Comparison of ENCODE assay signal across 1 cellular context in the genomic region with DNA sequence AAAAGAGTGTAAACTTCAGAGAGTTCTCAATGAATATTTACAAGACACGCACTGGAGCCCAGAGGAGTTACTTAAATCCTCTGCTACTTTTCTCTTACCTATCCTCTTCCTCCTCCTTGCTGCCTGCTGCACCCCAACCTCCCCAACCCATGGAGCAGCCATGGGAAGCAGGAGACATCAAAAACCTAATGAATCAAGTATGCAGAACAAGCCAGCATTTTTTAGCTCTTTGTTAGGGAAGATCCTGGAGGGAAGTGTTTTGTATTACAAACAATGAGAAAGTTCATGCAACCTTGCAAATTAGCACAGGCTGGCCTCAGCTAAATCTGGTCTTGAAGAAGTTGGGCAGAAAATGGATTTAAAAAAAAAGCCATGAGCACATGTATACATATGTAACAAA.
TF ChIP-seq lines count a peak whose summit lies in the region.

No MANE protein-coding gene starts in this region.

TF ChIP-seq in H1, 55 proteins besides CTCF, POLR2A, EP300 and RAD21 (continued from another document):
- TF ChIP-seq CHD1 (IDR thresholded peaks at IDR 0.05; ENCODE audit: low read depth, low read length) (no peak), EZH2 (IDR thresholded peaks at IDR 0.05; ENCODE audit: low read depth, low read length, severe bottlenecking) (no peak), RNF2 (IDR thresholded peaks at IDR 0.05; ENCODE audit: borderline replicate concordance, low read depth, low read length, missing control alignments, poor library complexity, severe bottlenecking) (no peak), CEBPB (IDR thresholded peaks at IDR 0.05; ENCODE audit: low read depth, low read length) (no peak), PHF8 (conservative IDR thresholded peaks at IDR 0.05; ENCODE audit: low read depth, low read length) (no peak), CBX8 (IDR thresholded peaks at IDR 0.05; ENCODE audit: borderline replicate concordance, low read depth, low read length) (no peak), BCL11A (IDR thresholded peaks at IDR 0.05; ENCODE audit: low read depth in 2 of 2, low read length in 2 of 2) (no peak), NANOG (IDR thresholded peaks at IDR 0.05; ENCODE audit: insufficient read depth, low read depth, low read length, poor library complexity, severe bottlenecking) (no peak), BACH1 (IDR thresholded peaks at IDR 0.05; ENCODE audit: low read length) (no peak), SIN3A (conservative IDR thresholded peaks at IDR 0.05 in 1 of 2, IDR thresholded peaks at IDR 0.05 in 1 of 2; ENCODE audit: low read depth in 1 of 2, low read length in 2 of 2) (no peak), TAF1 (IDR thresholded peaks at IDR 0.05; ENCODE audit: low read depth, low read length) (no peak), HDAC6 (IDR thresholded peaks at IDR 0.05; ENCODE audit: low read depth, low read length) (no peak), POU5F1 (IDR thresholded peaks at IDR 0.05; ENCODE audit: low read depth, low read length) (no peak), CHD2 (IDR thresholded peaks at IDR 0.05; ENCODE audit: low read length) (no peak), SP1 (IDR thresholded peaks at IDR 0.05; ENCODE audit: low read depth, low read length) (no peak), MAFK (IDR thresholded peaks at IDR 0.05; ENCODE audit: low read depth, low read length) (no peak), SP4 (IDR thresholded peaks at IDR 0.05; ENCODE audit: low read length) (no peak), TAF7 (optimal IDR thresholded peaks at IDR 0.05; ENCODE audit: borderline replicate concordance, low read depth, low read length) (no peak), BRCA1 (IDR thresholded peaks at IDR 0.05; ENCODE audit: low read depth, low read length) (no peak), TEAD4 (IDR thresholded peaks at IDR 0.05; ENCODE audit: low read depth, low read length) (0 out of 2 replicates have a peak, but pooled peaks have one; percentile 14), NRF1 (IDR thresholded peaks at IDR 0.05; ENCODE audit: low read depth, low read length) (no peak), ZNF274 (IDR thresholded peaks at IDR 0.05; ENCODE audit: borderline replicate concordance, extremely low read depth, low read length) (no peak), HDAC2 (IDR thresholded peaks at IDR 0.05; ENCODE audit: borderline replicate concordance in 1 of 2, low read depth in 2 of 2, low read length in 2 of 2) (0 out of 4 replicates have a peak, but pooled peaks of 1 of the 2 experiments have one; percentile 10), TCF12 (IDR thresholded peaks at IDR 0.05; ENCODE audit: low read depth, low read length) (no peak)
- TF ChIP-seq, protein P1, sequence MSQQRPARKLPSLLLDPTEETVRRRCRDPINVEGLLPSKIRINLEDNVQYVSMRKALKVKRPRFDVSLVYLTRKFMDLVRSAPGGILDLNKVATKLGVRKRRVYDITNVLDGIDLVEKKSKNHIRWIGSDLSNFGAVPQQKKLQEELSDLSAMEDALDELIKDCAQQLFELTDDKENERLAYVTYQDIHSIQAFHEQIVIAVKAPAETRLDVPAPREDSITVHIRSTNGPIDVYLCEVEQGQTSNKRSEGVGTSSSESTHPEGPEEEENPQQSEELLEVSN (IDR thresholded peaks at IDR 0.05) = no peak
- TF ChIP-seq, protein P2, sequence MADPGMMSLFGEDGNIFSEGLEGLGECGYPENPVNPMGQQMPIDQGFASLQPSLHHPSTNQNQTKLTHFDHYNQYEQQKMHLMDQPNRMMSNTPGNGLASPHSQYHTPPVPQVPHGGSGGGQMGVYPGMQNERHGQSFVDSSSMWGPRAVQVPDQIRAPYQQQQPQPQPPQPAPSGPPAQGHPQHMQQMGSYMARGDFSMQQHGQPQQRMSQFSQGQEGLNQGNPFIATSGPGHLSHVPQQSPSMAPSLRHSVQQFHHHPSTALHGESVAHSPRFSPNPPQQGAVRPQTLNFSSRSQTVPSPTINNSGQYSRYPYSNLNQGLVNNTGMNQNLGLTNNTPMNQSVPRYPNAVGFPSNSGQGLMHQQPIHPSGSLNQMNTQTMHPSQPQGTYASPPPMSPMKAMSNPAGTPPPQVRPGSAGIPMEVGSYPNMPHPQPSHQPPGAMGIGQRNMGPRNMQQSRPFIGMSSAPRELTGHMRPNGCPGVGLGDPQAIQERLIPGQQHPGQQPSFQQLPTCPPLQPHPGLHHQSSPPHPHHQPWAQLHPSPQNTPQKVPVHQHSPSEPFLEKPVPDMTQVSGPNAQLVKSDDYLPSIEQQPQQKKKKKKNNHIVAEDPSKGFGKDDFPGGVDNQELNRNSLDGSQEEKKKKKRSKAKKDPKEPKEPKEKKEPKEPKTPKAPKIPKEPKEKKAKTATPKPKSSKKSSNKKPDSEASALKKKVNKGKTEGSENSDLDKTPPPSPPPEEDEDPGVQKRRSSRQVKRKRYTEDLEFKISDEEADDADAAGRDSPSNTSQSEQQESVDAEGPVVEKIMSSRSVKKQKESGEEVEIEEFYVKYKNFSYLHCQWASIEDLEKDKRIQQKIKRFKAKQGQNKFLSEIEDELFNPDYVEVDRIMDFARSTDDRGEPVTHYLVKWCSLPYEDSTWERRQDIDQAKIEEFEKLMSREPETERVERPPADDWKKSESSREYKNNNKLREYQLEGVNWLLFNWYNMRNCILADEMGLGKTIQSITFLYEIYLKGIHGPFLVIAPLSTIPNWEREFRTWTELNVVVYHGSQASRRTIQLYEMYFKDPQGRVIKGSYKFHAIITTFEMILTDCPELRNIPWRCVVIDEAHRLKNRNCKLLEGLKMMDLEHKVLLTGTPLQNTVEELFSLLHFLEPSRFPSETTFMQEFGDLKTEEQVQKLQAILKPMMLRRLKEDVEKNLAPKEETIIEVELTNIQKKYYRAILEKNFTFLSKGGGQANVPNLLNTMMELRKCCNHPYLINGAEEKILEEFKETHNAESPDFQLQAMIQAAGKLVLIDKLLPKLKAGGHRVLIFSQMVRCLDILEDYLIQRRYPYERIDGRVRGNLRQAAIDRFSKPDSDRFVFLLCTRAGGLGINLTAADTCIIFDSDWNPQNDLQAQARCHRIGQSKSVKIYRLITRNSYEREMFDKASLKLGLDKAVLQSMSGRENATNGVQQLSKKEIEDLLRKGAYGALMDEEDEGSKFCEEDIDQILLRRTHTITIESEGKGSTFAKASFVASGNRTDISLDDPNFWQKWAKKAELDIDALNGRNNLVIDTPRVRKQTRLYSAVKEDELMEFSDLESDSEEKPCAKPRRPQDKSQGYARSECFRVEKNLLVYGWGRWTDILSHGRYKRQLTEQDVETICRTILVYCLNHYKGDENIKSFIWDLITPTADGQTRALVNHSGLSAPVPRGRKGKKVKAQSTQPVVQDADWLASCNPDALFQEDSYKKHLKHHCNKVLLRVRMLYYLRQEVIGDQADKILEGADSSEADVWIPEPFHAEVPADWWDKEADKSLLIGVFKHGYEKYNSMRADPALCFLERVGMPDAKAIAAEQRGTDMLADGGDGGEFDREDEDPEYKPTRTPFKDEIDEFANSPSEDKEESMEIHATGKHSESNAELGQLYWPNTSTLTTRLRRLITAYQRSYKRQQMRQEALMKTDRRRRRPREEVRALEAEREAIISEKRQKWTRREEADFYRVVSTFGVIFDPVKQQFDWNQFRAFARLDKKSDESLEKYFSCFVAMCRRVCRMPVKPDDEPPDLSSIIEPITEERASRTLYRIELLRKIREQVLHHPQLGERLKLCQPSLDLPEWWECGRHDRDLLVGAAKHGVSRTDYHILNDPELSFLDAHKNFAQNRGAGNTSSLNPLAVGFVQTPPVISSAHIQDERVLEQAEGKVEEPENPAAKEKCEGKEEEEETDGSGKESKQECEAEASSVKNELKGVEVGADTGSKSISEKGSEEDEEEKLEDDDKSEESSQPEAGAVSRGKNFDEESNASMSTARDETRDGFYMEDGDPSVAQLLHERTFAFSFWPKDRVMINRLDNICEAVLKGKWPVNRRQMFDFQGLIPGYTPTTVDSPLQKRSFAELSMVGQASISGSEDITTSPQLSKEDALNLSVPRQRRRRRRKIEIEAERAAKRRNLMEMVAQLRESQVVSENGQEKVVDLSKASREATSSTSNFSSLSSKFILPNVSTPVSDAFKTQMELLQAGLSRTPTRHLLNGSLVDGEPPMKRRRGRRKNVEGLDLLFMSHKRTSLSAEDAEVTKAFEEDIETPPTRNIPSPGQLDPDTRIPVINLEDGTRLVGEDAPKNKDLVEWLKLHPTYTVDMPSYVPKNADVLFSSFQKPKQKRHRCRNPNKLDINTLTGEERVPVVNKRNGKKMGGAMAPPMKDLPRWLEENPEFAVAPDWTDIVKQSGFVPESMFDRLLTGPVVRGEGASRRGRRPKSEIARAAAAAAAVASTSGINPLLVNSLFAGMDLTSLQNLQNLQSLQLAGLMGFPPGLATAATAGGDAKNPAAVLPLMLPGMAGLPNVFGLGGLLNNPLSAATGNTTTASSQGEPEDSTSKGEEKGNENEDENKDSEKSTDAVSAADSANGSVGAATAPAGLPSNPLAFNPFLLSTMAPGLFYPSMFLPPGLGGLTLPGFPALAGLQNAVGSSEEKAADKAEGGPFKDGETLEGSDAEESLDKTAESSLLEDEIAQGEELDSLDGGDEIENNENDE (IDR thresholded peaks at IDR 0.05; ENCODE audit: insufficient replicate concordance, low read length) = peak; percentile 18
TF ChIP-seq in H1: peak in this region for 4.
